In the genomic region with DNA sequence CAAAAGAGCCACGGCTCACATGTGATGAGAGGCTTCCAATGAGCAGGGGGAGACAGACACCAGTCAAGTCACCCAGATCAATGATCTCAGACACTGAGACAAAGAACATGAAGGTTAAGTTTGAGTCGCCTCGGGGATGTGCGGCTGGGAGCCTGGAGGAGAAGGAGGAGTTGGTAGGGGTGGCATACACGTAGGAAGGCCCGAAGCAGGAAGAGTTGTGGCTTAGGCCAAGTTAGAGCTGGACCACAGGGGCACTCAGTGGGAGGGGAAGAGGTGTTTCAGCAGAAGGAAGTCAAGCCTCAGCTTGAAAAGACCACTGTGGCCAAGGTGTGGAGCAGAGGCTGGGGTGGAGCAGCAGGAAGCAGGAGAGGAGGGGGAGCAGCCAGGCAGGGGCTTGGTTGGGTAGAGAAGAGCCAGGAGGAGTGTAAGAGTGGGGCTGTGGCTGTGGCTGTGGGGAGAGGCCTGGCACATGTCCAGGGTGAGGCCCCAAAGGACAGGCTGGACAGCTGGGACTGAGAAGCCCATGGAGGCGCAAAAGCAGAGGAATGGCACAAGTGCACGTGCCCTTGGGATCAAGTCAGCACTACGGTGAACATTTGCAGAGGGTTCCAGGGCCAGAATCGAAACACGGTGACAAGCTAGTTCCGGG, we compare ENCODE assay signal across 11 cellular contexts. TPM values are rescaled to one million over a fixed set of nuclear protein-coding genes. Genes with fewer than 3 reads are reported as not detected.
DNase-seq lines count a peak whose midpoint lies in the region; ATAC-seq, FAIRE-seq and TF ChIP-seq lines count a peak whose summit lies in the region.
"Had no signal": no experiment of that assay in that cellular context is flagged by ENCODE, and none has a peak within 500 bp of the region (broad histone marks: within the 10 kb centered on the region; RNA-seq: fewer than 3 reads in every experiment).

No MANE protein-coding gene starts in this region.

- H3K4me1 Mint-ChIP-seq in CD4-positive, CD25-positive, alpha-beta regulatory T cell = peaks cover 0 to 5% (median under 1%) of the 10 kb centered on the region in 4 donors
- H3K4me1 Mint-ChIP-seq in activated T-helper 1 cell treated with anti-CD3 and anti-CD28 coated beads, Interleukin-12 subunit alpha, Interleukin-12 subunit beta, Interleukin-2, Interleukin-4 antibody, amounts not matched to agents 30 ng/mL and 10 ng/mL and 1 ng/mL, durations not matched to agents 14 hours and 24 hours and 36 hours (ENCODE audit: low read depth) = peaks cover 13% of the 10 kb centered on the region
- peaks cover 13% of the 10 kb centered on the region for H3K4me1 Mint-ChIP-seq in mesothelial cell of epicardium

- ATAC-seq in CD4-positive, CD25-positive, alpha-beta regulatory T cell (ENCODE audit: low read depth in 2 of 2) = no peak
- no peak for ATAC-seq in right lobe of liver

- TF ChIP-seq CTCF in mesothelial cell of epicardium (IDR thresholded peaks at IDR 0.05; ENCODE audit: unreplicated experiment) = no peak
- TF ChIP-seq CTCF in right lobe of liver (IDR thresholded peaks at IDR 0.05) = no peak

- H3K36me3 Mint-ChIP-seq in CD4-positive, CD25-positive, alpha-beta regulatory T cell = peaks cover 21% of the 10 kb centered on the region
- no peaks in the 10 kb centered on the region for H3K36me3 Mint-ChIP-seq in activated T-helper 1 cell treated with anti-CD3 and anti-CD28 coated beads, Interleukin-12 subunit alpha, Interleukin-12 subunit beta, Interleukin-2, Interleukin-4 antibody, amounts not matched to agents 30 ng/mL and 10 ng/mL and 1 ng/mL, durations not matched to agents 14 hours and 24 hours and 36 hours (ENCODE audit: low read depth)
- H3K36me3 Mint-ChIP-seq in mesothelial cell of epicardium = peaks cover 14% of the 10 kb centered on the region

- TF ChIP-seq POLR2A in right lobe of liver (IDR thresholded peaks at IDR 0.05) = no peak

- H3K27ac Mint-ChIP-seq in CD4-positive, CD25-positive, alpha-beta regulatory T cell = peak overlapping the region in 2 of 3 donors; percentile 72 to 75
- peak overlapping the region; percentile 81 for H3K27ac Mint-ChIP-seq in activated T-helper 1 cell treated with anti-CD3 and anti-CD28 coated beads, Interleukin-12 subunit alpha, Interleukin-12 subunit beta, Interleukin-2, Interleukin-4 antibody, amounts not matched to agents 30 ng/mL and 10 ng/mL and 1 ng/mL, durations not matched to agents 14 hours and 24 hours and 36 hours
- peak overlapping the region; percentile 42 for H3K27ac Mint-ChIP-seq in mesothelial cell of epicardium

- WGBS in right lobe of liver (ENCODE audit: insufficient coverage, low coverage, low lambda C conversion rate, missing lambda C conversion rate) = 68% methylated on average over 7 of the region's 12 CpGs

- DNase-seq in CD4-positive, CD25-positive, alpha-beta regulatory T cell = no peak
- DNase-seq in HT1080 (ENCODE audit: low read depth) (peak; percentile 12), mesothelial cell of epicardium (ENCODE audit: low spot score in 2 of 2, unreplicated experiment in 2 of 2) (no peak), NCI-H524 (lab: John Stamatoyannopoulos, UW) (no peak), AG08396 (ENCODE audit: low spot score) (no peak), HTR-8/SVneo (ENCODE audit: insufficient read length, low spot score) (no peak), right lobe of liver (no peak)
- no peak for DNase-seq in activated T-helper 1 cell treated with anti-CD3 and anti-CD28 coated beads, Interleukin-12 subunit alpha, Interleukin-12 subunit beta, Interleukin-2, Interleukin-4 antibody, amounts not matched to agents 30 ng/mL and 10 ng/mL and 1 ng/mL, durations not matched to agents 14 hours and 24 hours and 36 hours (ENCODE audit: low spot score)
- DNase-seq: NCI-H1417 treated with DMSO at 0.1 percent for 48 hours, spleen had no signal

- H3K27me3 Mint-ChIP-seq in CD4-positive, CD25-positive, alpha-beta regulatory T cell = no peaks in the 10 kb centered on the region
- H3K27me3 Mint-ChIP-seq in activated T-helper 1 cell treated with anti-CD3 and anti-CD28 coated beads, Interleukin-12 subunit alpha, Interleukin-12 subunit beta, Interleukin-2, Interleukin-4 antibody, amounts not matched to agents 30 ng/mL and 10 ng/mL and 1 ng/mL, durations not matched to agents 14 hours and 24 hours and 36 hours (ENCODE audit: insufficient read depth) = no peaks in the 10 kb centered on the region
- no peaks in the 10 kb centered on the region for H3K27me3 Mint-ChIP-seq in mesothelial cell of epicardium (ENCODE audit: low read depth)

- H3K9me3 Mint-ChIP-seq in CD4-positive, CD25-positive, alpha-beta regulatory T cell = no peaks in the 10 kb centered on the region
- H3K9me3 Mint-ChIP-seq in activated T-helper 1 cell treated with anti-CD3 and anti-CD28 coated beads, Interleukin-12 subunit alpha, Interleukin-12 subunit beta, Interleukin-2, Interleukin-4 antibody, amounts not matched to agents 30 ng/mL and 10 ng/mL and 1 ng/mL, durations not matched to agents 14 hours and 24 hours and 36 hours = no peaks in the 10 kb centered on the region
- no peaks in the 10 kb centered on the region for H3K9me3 Mint-ChIP-seq in mesothelial cell of epicardium

- no peaks in the 10 kb centered on the region for H3K27me3 ChIP-seq in CD4-positive, CD25-positive, alpha-beta regulatory T cell (ENCODE audit: control insufficient read depth, insufficient read depth, low read length)
- H3K27me3 ChIP-seq in right lobe of liver = no peaks in the 10 kb centered on the region
- H3K27me3 ChIP-seq: spleen had no signal

- H3K36me3 ChIP-seq in CD4-positive, CD25-positive, alpha-beta regulatory T cell (ENCODE audit: control insufficient read depth, insufficient read depth, low read length) = no peaks in the 10 kb centered on the region
- no peaks in the 10 kb centered on the region for H3K36me3 ChIP-seq in right lobe of liver

- H3K4me3 Mint-ChIP-seq in CD4-positive, CD25-positive, alpha-beta regulatory T cell = no peak overlapping the region
- H3K4me3 Mint-ChIP-seq in activated T-helper 1 cell treated with anti-CD3 and anti-CD28 coated beads, Interleukin-12 subunit alpha, Interleukin-12 subunit beta, Interleukin-2, Interleukin-4 antibody, amounts not matched to agents 30 ng/mL and 10 ng/mL and 1 ng/mL, durations not matched to agents 14 hours and 24 hours and 36 hours = no peak overlapping the region
- H3K4me3 Mint-ChIP-seq in mesothelial cell of epicardium = no peak overlapping the region

- H3K27ac ChIP-seq in CD4-positive, CD25-positive, alpha-beta regulatory T cell (ENCODE audit: insufficient read depth, low read length, poor library complexity, severe bottlenecking) = no peak overlapping the region
- no peak overlapping the region for H3K27ac ChIP-seq in right lobe of liver
- H3K27ac ChIP-seq: C4-2B had no signal

- no peaks in the 10 kb centered on the region for H3K9me3 ChIP-seq in CD4-positive, CD25-positive, alpha-beta regulatory T cell (ENCODE audit: control insufficient read depth in 2 of 2, low read length in 2 of 2)
- no peaks in the 10 kb centered on the region for H3K9me3 ChIP-seq in right lobe of liver
- H3K9me3 ChIP-seq: spleen had no signal

- intact Hi-C loops in activated T-helper 1 cell treated with anti-CD3 and anti-CD28 coated beads, Interleukin-12 subunit alpha, Interleukin-12 subunit beta, Interleukin-2, Interleukin-4 antibody, amounts not matched to agents 30 ng/mL and 10 ng/mL and 1 ng/mL, durations not matched to agents 14 hours and 24 hours and 36 hours (cut with micrococcal nuclease) = no loop called here
- intact Hi-C loops in right lobe of liver (cut with DNase I) = no loop called here

- H3K4me1 ChIP-seq in CD4-positive, CD25-positive, alpha-beta regulatory T cell (ENCODE audit: control insufficient read depth, insufficient read depth, low read length, poor library complexity, severe bottlenecking) = no peaks in the 10 kb centered on the region
- H3K4me1 ChIP-seq in right lobe of liver = no peaks in the 10 kb centered on the region

- no peak overlapping the region for H3K4me3 ChIP-seq in CD4-positive, CD25-positive, alpha-beta regulatory T cell (ENCODE audit: low read depth, low read length)
- no peak overlapping the region for H3K4me3 ChIP-seq in right lobe of liver
- H3K4me3 ChIP-seq: spleen had no signal

- FAIRE-seq in HTR-8/SVneo (lab: Jason Lieb, UNC) = no peak

RNA-seq across cellular contexts. Expression of a gene that starts 27.6 kb away (rescaled TPM):
- 9.6 TPM for total RNA-seq in CD4-positive, CD25-positive, alpha-beta regulatory T cell
- polyA plus RNA-seq in CD4-positive, CD25-positive, alpha-beta regulatory T cell = 1 to 10 TPM; 5.9 to 9.5 (median 8.4) TPM
- 32.2 and 33.3 TPM in 2 replicates for total RNA-seq in HT1080 (2014; rRNA removed; shearing (Covaris generic))
- 18.1 and 21.1 TPM in 2 replicates for polyA plus RNA-seq in HT1080 (2015; cell fraction: cytosol; rRNA removed)
- polyA plus RNA-seq in HT1080 (2015; cell fraction: nucleus; rRNA removed) = 7.4 and 8.7 TPM in 2 replicates
- 5.6 and 5.9 TPM in 2 replicates for total RNA-seq in activated T-helper 1 cell treated with anti-CD3 and anti-CD28 coated beads, Interleukin-12 subunit alpha, Interleukin-12 subunit beta, Interleukin-2, Interleukin-4 antibody, amounts not matched to agents 30 ng/mL and 10 ng/mL and 1 ng/mL, durations not matched to agents 14 hours and 24 hours and 36 hours
- 49.7 to 52.6 TPM (median 51.5 TPM) in 3 replicates for total RNA-seq in mesothelial cell of epicardium
- 10 to 100 TPM in 3 of 6 experiments, 1 to 10 TPM in 3; 8.0 to 19.2 (median 10.0) TPM for total RNA-seq in right lobe of liver

RNA-seq across cellular contexts. Expression of a gene that starts 58.7 kb away (rescaled TPM):
- total RNA-seq in CD4-positive, CD25-positive, alpha-beta regulatory T cell = 106 TPM
- 10 to 100 TPM; 19.2 to 25.4 (median 22.3) TPM for polyA plus RNA-seq in CD4-positive, CD25-positive, alpha-beta regulatory T cell
- 68.9 and 72.2 TPM in 2 replicates for total RNA-seq in HT1080 (2014; rRNA removed; shearing (Covaris generic))
- 69.1 and 72.1 TPM in 2 replicates for polyA plus RNA-seq in HT1080 (2015; cell fraction: cytosol; rRNA removed)
- 146 and 159 TPM in 2 replicates for polyA plus RNA-seq in HT1080 (2015; cell fraction: nucleus; rRNA removed)
- 48.0 and 48.6 TPM in 2 replicates for total RNA-seq in activated T-helper 1 cell treated with anti-CD3 and anti-CD28 coated beads, Interleukin-12 subunit alpha, Interleukin-12 subunit beta, Interleukin-2, Interleukin-4 antibody, amounts not matched to agents 30 ng/mL and 10 ng/mL and 1 ng/mL, durations not matched to agents 14 hours and 24 hours and 36 hours
- 125 to 127 TPM (median 127 TPM) in 3 replicates for total RNA-seq in mesothelial cell of epicardium
- 1 to 10 TPM; 4.4 to 9.9 (median 8.3) TPM for total RNA-seq in right lobe of liver
